In genomic region chr17:6701719-6702118, GRCh38 we compare ENCODE assay signal across 9 cellular contexts. TPM values are rescaled to one million over a fixed set of nuclear protein-coding genes. Genes with fewer than 3 reads are reported as not detected.
DNase-seq lines count a peak whose midpoint lies in the region; ATAC-seq and TF ChIP-seq lines count a peak whose summit lies in the region.
"Had no signal": no experiment of that assay in that cellular context is flagged by ENCODE, and none has a peak within 500 bp of the region (broad histone marks: within the 10 kb centered on the region; RNA-seq: fewer than 3 reads in every experiment).

No MANE protein-coding gene starts in this region.

- intact Hi-C loops in testis (cut with DNase I; ENCODE audit: low total_unique reads), result no loop called here

- H3K27ac ChIP-seq in GM23248, result no peak overlapping the region
- H3K27ac ChIP-seq in hepatocyte, result no peak overlapping the region
- H3K27ac ChIP-seq in testis, result no peak overlapping the region

- POLR2A ChIA-PET in AG04449 (lab: Yijun Ruan, JAX), result no interaction called here

- ATAC-seq in HG02763 (IDR thresholded peaks at IDR 0.05; ENCODE audit: unreplicated experiment) (no peak), HG02571 (IDR thresholded peaks at IDR 0.05; ENCODE audit: unreplicated experiment) (no peak)

- no peaks in the 10 kb centered on the region for H3F3A ChIP-seq in GM23248 (ENCODE audit: insufficient read depth)

- in situ Hi-C loops in GM23248 (cut with MboI), result no loop called here

- H3K79me2 ChIP-seq in GM23248 (ENCODE audit: insufficient read depth) (no peaks in the 10 kb centered on the region), hepatocyte (no peaks in the 10 kb centered on the region)

- H2AFZ ChIP-seq in GM23248 (no peak overlapping the region), hepatocyte (no peak overlapping the region)

- H3K27me3 ChIP-seq in GM23248 (replicated peaks; ENCODE audit: insufficient read depth) (peaks cover 1% of the 10 kb centered on the region; the same call in 1 of the 2 replicates), hepatocyte (no peaks in the 10 kb centered on the region), testis (no peaks in the 10 kb centered on the region)

- H3K9me3 ChIP-seq in GM23248 (ENCODE audit: low read depth), result no peaks in the 10 kb centered on the region
- no peaks in the 10 kb centered on the region for H3K9me3 ChIP-seq in hepatocyte (ENCODE audit: low read depth)
- H3K9me3 ChIP-seq in testis, result no peaks in the 10 kb centered on the region

- H3K4me3 ChIP-seq in AG04449 (ENCODE audit: low read depth, low read length), result no peak overlapping the region
- no peak overlapping the region for H3K4me3 ChIP-seq in GM23248
- no peak overlapping the region for H3K4me3 ChIP-seq in hepatocyte
- H3K4me3 ChIP-seq in testis, result no peak overlapping the region

- H3K4me2 ChIP-seq in GM23248 (ENCODE audit: unreplicated experiment), result no peak overlapping the region
- H3K4me2 ChIP-seq in hepatocyte, result no peak overlapping the region

- H3K9me2 ChIP-seq in GM23248 (ENCODE audit: insufficient read depth) (no peaks in the 10 kb centered on the region), hepatocyte (replicated peaks; ENCODE audit: insufficient read depth) (no peaks in the 10 kb centered on the region)

- no peaks in the 10 kb centered on the region for H4K20me1 ChIP-seq in GM23248 (ENCODE audit: insufficient read depth)
- no peaks in the 10 kb centered on the region for H4K20me1 ChIP-seq in hepatocyte (ENCODE audit: insufficient read depth, poor library complexity, severe bottlenecking)

- H3K9ac ChIP-seq in GM23248, result no peak overlapping the region

- TF ChIP-seq CTCF in AG04449 (IDR thresholded peaks at IDR 0.05; ENCODE audit: insufficient read depth, low read length, missing control alignments), result peak; percentile 34
- peak; percentile 26 for TF ChIP-seq CTCF in hepatocyte (IDR thresholded peaks at IDR 0.05; ENCODE audit: poor library complexity)
- peak in 1 of 3 experiments; percentile 34 for TF ChIP-seq CTCF in testis (IDR thresholded peaks at IDR 0.05)

- WGBS in GM23248 (ENCODE audit: low coverage in 1 of 2, low lambda C conversion rate in 2 of 2, missing lambda C conversion rate in 2 of 2), 2 experiments, result 18 to 25% methylated on average over 8 to 11 of the region's 11 CpGs
- 39% methylated on average over 11 of the region's 11 CpGs for WGBS in hepatocyte (ENCODE audit: low lambda C conversion rate, missing lambda C conversion rate)
- 41 to 43% methylated on average over 11 of the region's 11 CpGs for WGBS in testis, 2 donors

- no peak for TF ChIP-seq POLR2A in testis (IDR thresholded peaks at IDR 0.05)

- CTCF ChIA-PET in AG04449 (lab: Yijun Ruan, JAX), result interaction anchor here (0.7 to 1.2 kb wide), 2 partner anchors 16 to 23 kb away, joined by 3 to 4 read pairs; no protein-coding TSS in a partner anchor

- DNase-seq in AG04449 (ENCODE audit: low read depth, low spot score), result no peak
- peak; percentile 64 for DNase-seq in GM23248
- peak; percentile 67 for DNase-seq in activated CD4-positive, alpha-beta T cell treated with anti-CD3 and anti-CD28 coated beads for 48 hours
- DNase-seq in hepatocyte (ENCODE audit: low spot score), result peak; percentile 47
- peak; percentile 58 for DNase-seq in testis
- no peak for DNase-seq in NCI-H446 treated with DMSO at 0.1 percent for 48 hours (lab: John Stamatoyannopoulos, UW)

- H3K4me1 ChIP-seq in GM23248 (ENCODE audit: insufficient read depth) (no peaks in the 10 kb centered on the region), hepatocyte (ENCODE audit: insufficient read depth) (peaks cover 18% of the 10 kb centered on the region), testis (no peaks in the 10 kb centered on the region)

- H3K36me3 ChIP-seq in GM23248 (ENCODE audit: low read depth) (no peaks in the 10 kb centered on the region), hepatocyte (replicated peaks; ENCODE audit: insufficient read depth, low read depth) (no peaks in the 10 kb centered on the region), testis (ENCODE audit: low read depth, missing control alignments) (no peaks in the 10 kb centered on the region)

RNA-seq across cellular contexts. Expression of gene SLC13A5, which starts 11.4 kb away (rescaled TPM):
- total RNA-seq in GM23248 (2014; rRNA removed; shearing (Covaris generic)), result 0.76 TPM in 1 of 2 replicates, not detected in the other
- polyA plus RNA-seq in GM23248 (2016; fragmentation: Nextera tagmentation; extraction: Ambion mirVana) (not detected in 2 replicates), hepatocyte (7.3 and 7.5 TPM in 2 replicates), testis (ENCODE audit: insufficient read depth, low read depth, low replicate concordance) (13.0 TPM)
- total RNA-seq in hepatocyte (15.2 and 18.5 TPM in 2 replicates), testis (1 to 10 TPM; 3.1 to 3.3 TPM)
- total RNA-seq: pulmonary artery endothelial cell had no signal

RNA-seq across cellular contexts. Expression of gene C17orf100, which starts 50.2 kb away (rescaled TPM):
- 0.63 and 0.86 TPM in 2 replicates for total RNA-seq in GM23248 (2014; rRNA removed; shearing (Covaris generic))
- 5.2 and 5.5 TPM in 2 replicates for polyA plus RNA-seq in GM23248 (2016; fragmentation: Nextera tagmentation; extraction: Ambion mirVana)
- total RNA-seq in hepatocyte, result 4.5 and 6.1 TPM in 2 replicates
- polyA plus RNA-seq in hepatocyte, result 5.5 and 6.7 TPM in 2 replicates
- 10 to 100 TPM in 1 of 2 donors, 1 to 10 TPM in 1; 6.9 to 10.3 TPM for total RNA-seq in testis
- polyA plus RNA-seq in testis (ENCODE audit: insufficient read depth, low read depth, low replicate concordance), result 12.4 TPM

RNA-seq across cellular contexts. Expression of gene MED31, which starts 50.3 kb away (rescaled TPM):
- 4.8 and 8.9 TPM in 2 replicates for total RNA-seq in GM23248 (2014; rRNA removed; shearing (Covaris generic))
- 64.9 and 70.0 TPM in 2 replicates for polyA plus RNA-seq in GM23248 (2016; fragmentation: Nextera tagmentation; extraction: Ambion mirVana)
- total RNA-seq in hepatocyte, result 13.8 and 14.5 TPM in 2 replicates
- 43.0 and 44.2 TPM in 2 replicates for polyA plus RNA-seq in hepatocyte
- 10 to 100 TPM; 14.9 to 19.3 TPM for total RNA-seq in testis
- 31.3 TPM for polyA plus RNA-seq in testis (ENCODE audit: insufficient read depth, low read depth, low replicate concordance)

RNA-seq across cellular contexts. Expression of gene XAF1, which starts 54.1 kb away (rescaled TPM):
- 21.5 and 24.4 TPM in 2 replicates for total RNA-seq in GM23248 (2014; rRNA removed; shearing (Covaris generic))
- polyA plus RNA-seq in GM23248 (2016; fragmentation: Nextera tagmentation; extraction: Ambion mirVana) (19.2 and 22.0 TPM in 2 replicates), hepatocyte (1.2 and 1.9 TPM in 2 replicates), testis (ENCODE audit: insufficient read depth, low read depth, low replicate concordance) (10.4 TPM)
- total RNA-seq in hepatocyte (3.3 and 4.1 TPM in 2 replicates), testis (10 to 100 TPM; 26.8 to 39.6 TPM)

Comparison
In these comparisons a context has a peak if more than half of its experiments do, and no peak if none do; other contexts are left out.
1. DNase-seq: peak in GM23248 (single experiment), activated CD4-positive, alpha-beta T cell treated with anti-CD3 and anti-CD28 coated beads for 48 hours (single experiment), hepatocyte (single experiment) and testis (single experiment); none in AG04449 (single experiment) and NCI-H446 treated with DMSO at 0.1 percent for 48 hours (single experiment).